Comparison of ENCODE assay signal across 1 cellular context in genomic region chr5:141875795-141876627, GRCh38.
TF ChIP-seq lines count a peak whose summit lies in the region.

No MANE protein-coding gene starts in this region.

TF ChIP-seq in K562, 482 proteins besides CTCF, POLR2A, EP300 and RAD21 (continued from another document and continues in another):
- TF ChIP-seq ATF2 (CRISPR knock-in tag; IDR thresholded peaks at IDR 0.05): no peak
- TF ChIP-seq ZNF511 (CRISPR knock-in tag; IDR thresholded peaks at IDR 0.05): 0 out of 2 replicates have a peak, but pooled peaks have one; percentile 59
- TF ChIP-seq ZNF717 (CRISPR knock-in tag; IDR thresholded peaks at IDR 0.05): no peak
- TF ChIP-seq ZNF75A (CRISPR knock-in tag; IDR thresholded peaks at IDR 0.05): no peak
- TF ChIP-seq HDAC1 (IDR thresholded peaks at IDR 0.05): peak in 1 of 2 experiments; percentile 50; a peak in 1 of 4 replicates
- TF ChIP-seq NFRKB (IDR thresholded peaks at IDR 0.05; ENCODE audit: low read depth): no peak
- TF ChIP-seq ATF3 (IDR thresholded peaks at IDR 0.05): no peak
- TF ChIP-seq ATF3 (CRISPR knock-in tag; conservative IDR thresholded peaks at IDR 0.05): no peak
- TF ChIP-seq STAT5A (IDR thresholded peaks at IDR 0.05; ENCODE audit: borderline replicate concordance, low read length): no peak
- no peak for TF ChIP-seq NFE2 (IDR thresholded peaks at IDR 0.05; ENCODE audit: low read depth)
- TF ChIP-seq NELFE (IDR thresholded peaks at IDR 0.05; ENCODE audit: insufficient read depth, insufficient read length): no peak
- no peak for TF ChIP-seq ESRRA (IDR thresholded peaks at IDR 0.05; ENCODE audit: borderline replicate concordance, low read depth)
- peak; percentile 94 for TF ChIP-seq VEZF1 (CRISPR knock-in tag; IDR thresholded peaks at IDR 0.05)
- no peak for TF ChIP-seq FOXJ2 (tag; IDR thresholded peaks at IDR 0.05)
- peak; percentile 66 for TF ChIP-seq PCBP1 (IDR thresholded peaks at IDR 0.05; ENCODE audit: low read depth, low read length, poor library complexity, severe bottlenecking)
- TF ChIP-seq SNIP1 (IDR thresholded peaks at IDR 0.05; ENCODE audit: low read depth): no peak
- TF ChIP-seq STAG1 (CRISPR knock-in tag; IDR thresholded peaks at IDR 0.05; ENCODE audit: borderline replicate concordance): no peak
- TF ChIP-seq SMARCA4 (IDR thresholded peaks at IDR 0.05): peak; percentile 30; the same call in 1 of the 2 replicates
- TF ChIP-seq UBTF (IDR thresholded peaks at IDR 0.05; ENCODE audit: borderline replicate concordance in 1 of 2, low read depth in 2 of 2, low read length in 2 of 2): peak; percentile 93 to 99
- TF ChIP-seq HNRNPLL (IDR thresholded peaks at IDR 0.05; ENCODE audit: low read depth, low read length, poor library complexity, severe bottlenecking): peak; percentile 76
- no peak for TF ChIP-seq REST (CRISPR knock-in tag; IDR thresholded peaks at IDR 0.05; ENCODE audit: low read depth)
- peak; percentile 53 for TF ChIP-seq CREM (IDR thresholded peaks at IDR 0.05; ENCODE audit: low read depth)
- no peak for TF ChIP-seq RBM39 (optimal IDR thresholded peaks at IDR 0.05; ENCODE audit: low read depth, low read length)
- no peak for TF ChIP-seq TFAM (CRISPR knock-in tag; conservative IDR thresholded peaks at IDR 0.05)
- TF ChIP-seq ZNF124 (CRISPR knock-in tag; IDR thresholded peaks at IDR 0.05): no peak
- TF ChIP-seq ZBTB5 (IDR thresholded peaks at IDR 0.05): no peak
- TF ChIP-seq HOMEZ (CRISPR knock-in tag; IDR thresholded peaks at IDR 0.05): no peak
- TF ChIP-seq SRSF1 (IDR thresholded peaks at IDR 0.05; ENCODE audit: low read depth, low read length): no peak
- no peak for TF ChIP-seq BCL6 (CRISPR knock-in tag; IDR thresholded peaks at IDR 0.05)
- peak; percentile 68 for TF ChIP-seq FIP1L1 (IDR thresholded peaks at IDR 0.05; ENCODE audit: low read depth, low read length, poor library complexity, severe bottlenecking)
- no peak for TF ChIP-seq MEF2A (IDR thresholded peaks at IDR 0.05; ENCODE audit: control insufficient read depth, low read depth, low read length)
- TF ChIP-seq ZNF740 (CRISPR knock-in tag; IDR thresholded peaks at IDR 0.05): peak; percentile 78; the same call in 1 of the 2 replicates
- TF ChIP-seq ZNF740 (tag; IDR thresholded peaks at IDR 0.05): peak in 1 of 2 experiments; percentile 45; a peak in 1 of 4 replicates
- TF ChIP-seq ATF7 (IDR thresholded peaks at IDR 0.05): 0 out of 2 replicates have a peak, but pooled peaks have one; percentile 16
- no peak for TF ChIP-seq DMBX1 (CRISPR knock-in tag; IDR thresholded peaks at IDR 0.05; ENCODE audit: borderline replicate concordance)
- TF ChIP-seq ZC3H8 (IDR thresholded peaks at IDR 0.05): no peak
- TF ChIP-seq IRF2 (CRISPR knock-in tag; IDR thresholded peaks at IDR 0.05): no peak
